In the genomic region with DNA sequence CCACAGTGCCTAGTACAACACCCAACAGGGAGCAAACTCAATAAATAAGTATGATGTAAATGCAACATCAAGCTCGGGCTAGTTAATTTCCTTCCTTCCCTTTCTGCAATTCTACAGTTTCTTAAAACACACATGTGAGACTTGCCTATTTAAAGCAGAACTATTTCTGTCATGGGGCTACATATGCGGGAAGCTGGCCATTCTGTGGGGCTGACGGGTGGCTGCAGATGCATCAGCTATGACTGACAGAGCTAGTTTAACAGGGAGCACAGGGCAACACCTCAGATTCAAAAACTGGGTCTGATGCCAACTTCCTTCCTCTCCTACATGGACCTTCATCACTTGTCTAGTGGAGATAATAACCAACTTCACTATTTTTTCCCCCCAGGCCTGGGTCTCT, we compare ENCODE assay signal across 18 cellular contexts.
DNase-seq lines count a peak whose midpoint lies in the region; ATAC-seq and TF ChIP-seq lines count a peak whose summit lies in the region.
"Had no signal": no experiment of that assay in that cellular context is flagged by ENCODE, and none has a peak within 500 bp of the region (broad histone marks: within the 10 kb centered on the region; RNA-seq: fewer than 3 reads in every experiment).

No MANE protein-coding gene starts in this region.

- no peak overlapping the region for H3K27ac Mint-ChIP-seq in activated CD4-positive, alpha-beta memory T cell treated with anti-CD3 and anti-CD28 coated beads for 36 hours

- H3K27me3 Mint-ChIP-seq in activated CD4-positive, alpha-beta memory T cell treated with anti-CD3 and anti-CD28 coated beads for 36 hours, result peaks cover 18% of the 10 kb centered on the region

- intact Hi-C loops in heart right ventricle (cut with DNase I) (no loop called here), left ventricle myocardium superior (cut with micrococcal nuclease) (no loop called here)
- intact Hi-C loops in activated CD4-positive, alpha-beta memory T cell treated with anti-CD3 and anti-CD28 coated beads for 36 hours (cut with micrococcal nuclease), result loop anchor here (5.0 kb wide), 1 partner anchor 38 kb away; no protein-coding TSS in a partner anchor

- H3K27me3 ChIP-seq in heart right ventricle, result no peaks in the 10 kb centered on the region
- no peaks in the 10 kb centered on the region for H3K27me3 ChIP-seq in right atrium auricular region
- H3K27me3 ChIP-seq: MG63 had no signal

- peaks cover 7 to 69% (median 46%) of the 10 kb centered on the region in 9 donors for H3K4me1 ChIP-seq in heart right ventricle
- peaks cover 0 to 41% of the 10 kb centered on the region in 2 donors for H3K4me1 ChIP-seq in right atrium auricular region
- H3K4me1 ChIP-seq: A549 had no signal

- H3K9me3 Mint-ChIP-seq in activated CD4-positive, alpha-beta memory T cell treated with anti-CD3 and anti-CD28 coated beads for 36 hours, result no peaks in the 10 kb centered on the region

- POLR2A ChIA-PET in activated CD4-positive, alpha-beta memory T cell treated with anti-CD3 and anti-CD28 coated beads for 36 hours (lab: Charles Lee), result no interaction called here

- ATAC-seq in heart right ventricle (peak in 6 of 8 donors; percentile 19 to 56 (median 51)), HG02884 (IDR thresholded peaks at IDR 0.05; ENCODE audit: unreplicated experiment) (peak; percentile 44), left ventricle myocardium superior (peak; percentile 56), HG02642 (IDR thresholded peaks at IDR 0.05; ENCODE audit: poor library complexity, unreplicated experiment) (no peak)
- ATAC-seq: A549 had no signal

- CTCF ChIA-PET in activated CD4-positive, alpha-beta memory T cell treated with anti-CD3 and anti-CD28 coated beads for 36 hours (lab: Charles Lee), result interaction anchor here (1.3 kb wide), 1 partner anchor 198 kb away, joined by 3 read pairs; no protein-coding TSS in a partner anchor

- no peak for DNase-seq in heart right ventricle
- DNase-seq in right atrium auricular region (ENCODE audit: low spot score), result no peak
- DNase-seq in left ventricle myocardium superior, result no peak
- DNase-seq in HK-2 (ENCODE audit: unreplicated experiment), result no peak
- no peak for DNase-seq in activated CD4-positive, alpha-beta memory T cell treated with anti-CD3 and anti-CD28 coated beads for 36 hours
- no peak for DNase-seq in DMS153 (lab: John Stamatoyannopoulos, UW)
- DNase-seq: COR-L47, EL, H7, MG63, NCI-H1105, NCI-H1694, NCI-H226, NCI-H526, PC-9 had no signal

- H3K4me1 Mint-ChIP-seq in activated CD4-positive, alpha-beta memory T cell treated with anti-CD3 and anti-CD28 coated beads for 36 hours (ENCODE audit: low read depth), result peaks cover 18% of the 10 kb centered on the region

- H3K9me3 ChIP-seq in heart right ventricle, result no peaks in the 10 kb centered on the region
- no peaks in the 10 kb centered on the region for H3K9me3 ChIP-seq in right atrium auricular region
- H3K9me3 ChIP-seq: A549, MG63 had no signal

- 19 to 32% methylated on average over 3 of the region's 3 CpGs for WGBS in heart right ventricle, 2 donors

- no peaks in the 10 kb centered on the region for H3K36me3 ChIP-seq in heart right ventricle
- H3K36me3 ChIP-seq in right atrium auricular region, result no peaks in the 10 kb centered on the region
- H3K36me3 ChIP-seq: MG63 had no signal

- TF ChIP-seq CTCF in heart right ventricle (IDR thresholded peaks at IDR 0.05) (no peak), right atrium auricular region (IDR thresholded peaks at IDR 0.05) (no peak)

- H3K4me3 ChIP-seq in heart right ventricle (no peak overlapping the region), right atrium auricular region (no peak overlapping the region)
- H3K4me3 ChIP-seq: A549, MG63, PC-9 had no signal

- H3K4me3 Mint-ChIP-seq in activated CD4-positive, alpha-beta memory T cell treated with anti-CD3 and anti-CD28 coated beads for 36 hours, result no peak overlapping the region

- H3K27ac ChIP-seq in heart right ventricle, result peak overlapping the region in 3 of 10 donors; percentile 5 to 67 (median 19)
- H3K27ac ChIP-seq in right atrium auricular region, result peak overlapping the region in 1 of 2 donors; percentile 17
- H3K27ac ChIP-seq: A549, PC-9 had no signal

- H3K36me3 Mint-ChIP-seq in activated CD4-positive, alpha-beta memory T cell treated with anti-CD3 and anti-CD28 coated beads for 36 hours, result no peaks in the 10 kb centered on the region
